ENCODE assay signal across 15 cellular contexts in the genomic region with DNA sequence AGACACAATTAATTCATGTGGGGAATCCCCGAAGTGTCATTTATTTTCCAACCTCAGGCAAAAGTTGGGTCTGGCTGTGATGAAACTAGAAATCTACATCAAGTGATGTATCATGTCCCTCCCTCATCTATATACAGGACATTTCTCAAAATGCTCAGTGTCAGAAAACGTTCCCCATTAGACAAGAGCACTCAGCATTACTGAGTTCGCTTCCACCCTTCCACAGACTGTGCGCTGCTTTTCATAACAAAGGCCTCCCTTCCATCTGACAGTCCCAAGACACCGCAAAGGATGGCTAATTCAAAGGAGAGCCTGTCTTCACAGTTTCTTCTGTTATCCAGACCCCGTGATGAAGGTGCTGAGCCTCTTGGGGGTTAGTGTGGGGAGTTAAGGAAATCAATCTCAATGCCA. TPM values are rescaled to one million over a fixed set of nuclear protein-coding genes. Genes with fewer than 3 reads are reported as not detected.
DNase-seq lines count a peak whose midpoint lies in the region; ATAC-seq and TF ChIP-seq lines count a peak whose summit lies in the region.
"Had no signal": no experiment of that assay in that cellular context is flagged by ENCODE, and none has a peak within 500 bp of the region (broad histone marks: within the 10 kb centered on the region; RNA-seq: fewer than 3 reads in every experiment).

No MANE protein-coding gene starts in this region.

- intact Hi-C loops in aorta (cut with DNase I): no loop called here

- peaks cover 28% of the 10 kb centered on the region for H3K36me3 ChIP-seq in SK-N-MC (ENCODE audit: insufficient read depth, low read length)
- no peaks in the 10 kb centered on the region for H3K36me3 ChIP-seq in aorta (ENCODE audit: control insufficient read depth in 1 of 2, insufficient read depth in 2 of 2, low read length in 1 of 2)

- peaks cover 74% of the 10 kb centered on the region for H3K36me3 Mint-ChIP-seq in central memory CD8-positive, alpha-beta T cell (ENCODE audit: insufficient read depth)
- no peaks in the 10 kb centered on the region for H3K36me3 Mint-ChIP-seq in chondrocyte (ENCODE audit: low read depth)

- DNase-seq in stimulated activated CD4-positive, alpha-beta T cell treated with anti-CD3 and anti-CD28 coated beads, Interleukin-4, amount 100 ng/mL, for 24 hours: peak; percentile 61
- no peak for DNase-seq in stimulated activated CD4-positive, alpha-beta T cell treated with anti-CD3 and anti-CD28 coated beads, Interleukin-4, amount 100 ng/mL, for 1 hour
- DNase-seq in SK-N-MC (ENCODE audit: low read depth, low spot score): no peak
- no peak for DNase-seq in central memory CD8-positive, alpha-beta T cell (ENCODE audit: low spot score in 2 of 2)
- DNase-seq in NCI-H446 (lab: John Stamatoyannopoulos, UW): no peak
- no peak for DNase-seq in chondrocyte (ENCODE audit: low spot score)
- no peak for DNase-seq in aorta
- DNase-seq: body of pancreas, hippocampal formation, KBM-7, mesendoderm, NCI-H2227 treated with DMSO at 0.1 percent for 48 hours, right cardiac atrium, SHP77 had no signal

- no peak overlapping the region for H3K4me3 ChIP-seq in SK-N-MC
- H3K4me3 ChIP-seq in aorta (ENCODE audit: low read length in 2 of 2): no peak overlapping the region
- H3K4me3 ChIP-seq: body of pancreas had no signal

- peak overlapping the region; percentile 99 for H3K27ac Mint-ChIP-seq in central memory CD8-positive, alpha-beta T cell (ENCODE audit: low read depth)
- no peak overlapping the region for H3K27ac Mint-ChIP-seq in chondrocyte (ENCODE audit: unreplicated experiment)

- WGBS in aorta, 2 donors: 84 to 85% methylated on average over 6 of the region's 6 CpGs

- H3K9ac ChIP-seq in SK-N-MC (ENCODE audit: insufficient read length): no peak overlapping the region

- peak overlapping the region; percentile 9; the same call in 1 of the 2 replicates for H3K27ac ChIP-seq in SK-N-MC
- H3K27ac ChIP-seq in aorta (ENCODE audit: low read depth in 1 of 2, low read length in 2 of 2): no peak overlapping the region
- H3K27ac ChIP-seq: body of pancreas had no signal

- peaks cover 90% of the 10 kb centered on the region for H3K4me1 Mint-ChIP-seq in central memory CD8-positive, alpha-beta T cell
- H3K4me1 Mint-ChIP-seq in chondrocyte (ENCODE audit: low read depth): peaks cover 6% of the 10 kb centered on the region

- no peak for TF ChIP-seq CTCF in chondrocyte (IDR thresholded peaks at IDR 0.05)

- no peaks in the 10 kb centered on the region for H3K4me1 ChIP-seq in aorta (ENCODE audit: control insufficient read depth in 1 of 2, insufficient read depth in 2 of 2, low read length in 2 of 2)

- H3K9me3 ChIP-seq in SK-N-MC (ENCODE audit: low read depth, low read length) (no peaks in the 10 kb centered on the region), aorta (ENCODE audit: control insufficient read depth, low read length) (no peaks in the 10 kb centered on the region)
- H3K9me3 ChIP-seq: body of pancreas had no signal

- ATAC-seq in central memory CD8-positive, alpha-beta T cell (replicated peaks; ENCODE audit: extremely low read depth, poor library complexity, severe bottlenecking): peak; percentile 41
- no peak for ATAC-seq in GM18502 (IDR thresholded peaks at IDR 0.05; ENCODE audit: poor library complexity, unreplicated experiment)
- ATAC-seq in aorta (ENCODE audit: low FRiP score): no peak
- ATAC-seq: body of pancreas, right cardiac atrium had no signal

- no peaks in the 10 kb centered on the region for H3K27me3 ChIP-seq in aorta (ENCODE audit: control insufficient read depth in 1 of 2, insufficient read depth in 2 of 2, low read length in 1 of 2)
- H3K27me3 ChIP-seq: body of pancreas had no signal

- no peaks in the 10 kb centered on the region for H3K9me3 Mint-ChIP-seq in central memory CD8-positive, alpha-beta T cell
- no peaks in the 10 kb centered on the region for H3K9me3 Mint-ChIP-seq in chondrocyte (ENCODE audit: low read depth)

- H3K27me3 Mint-ChIP-seq in central memory CD8-positive, alpha-beta T cell: no peaks in the 10 kb centered on the region
- H3K27me3 Mint-ChIP-seq in chondrocyte (ENCODE audit: low read depth): no peaks in the 10 kb centered on the region

- peak overlapping the region; percentile 98 for H3K4me3 Mint-ChIP-seq in central memory CD8-positive, alpha-beta T cell
- H3K4me3 Mint-ChIP-seq in chondrocyte (ENCODE audit: unreplicated experiment): no peak overlapping the region

RNA-seq across cellular contexts. Expression of gene CCDC88C, which starts 7.6 kb away (rescaled TPM):
- total RNA-seq in chondrocyte (1.1 to 3.6 TPM (median 2.3 TPM) in 3 replicates), aorta (10 to 100 TPM in 1 of 2 donors, 1 to 10 TPM in 1; 9.2 to 18.4 TPM)
- polyA plus RNA-seq in aorta: 1 to 10 TPM in 1 of 2 donors, under 1 TPM in 1; 0.33 to 3.0 TPM
